Comparison of ENCODE assay signal across 2 cellular contexts in genomic region chr7:19175241-19175640, GRCh38.
TF ChIP-seq lines count a peak whose summit lies in the region.

No MANE protein-coding gene starts in this region.

TF ChIP-seq in A549, 52 proteins besides CTCF, POLR2A, EP300 and RAD21:
- TF ChIP-seq CHD4 (IDR thresholded peaks at IDR 0.05; ENCODE audit: borderline replicate concordance) (no peak), HMGXB4 (CRISPR knock-in tag; IDR thresholded peaks at IDR 0.05; ENCODE audit: borderline replicate concordance) (no peak), CBX2 (IDR thresholded peaks at IDR 0.05; ENCODE audit: borderline replicate concordance, low read depth) (no peak), HDAC2 (IDR thresholded peaks at IDR 0.05) (no peak), KDM1A (IDR thresholded peaks at IDR 0.05; ENCODE audit: low read depth) (no peak), FOXS1 (CRISPR knock-in tag; IDR thresholded peaks at IDR 0.05) (no peak), E2F6 (IDR thresholded peaks at IDR 0.05; ENCODE audit: borderline replicate concordance, low read depth) (no peak)

TF ChIP-seq in GM23338, 12 proteins besides CTCF, POLR2A, EP300 and RAD21:
- TF ChIP-seq ZNF462 (CRISPR knock-in tag; IDR thresholded peaks at IDR 0.05) (no peak), NANOG (IDR thresholded peaks at IDR 0.05; ENCODE audit: borderline replicate concordance) (no peak), ETS1 (IDR thresholded peaks at IDR 0.05) (no peak), ZNF331 (CRISPR knock-in tag; IDR thresholded peaks at IDR 0.05; ENCODE audit: low read depth) (no peak), STAT1 (IDR thresholded peaks at IDR 0.05; ENCODE audit: unreplicated experiment) (no peak), CREB1 (CRISPR knock-in tag; IDR thresholded peaks at IDR 0.05; ENCODE audit: low read depth) (no peak), JUNB (IDR thresholded peaks at IDR 0.05; ENCODE audit: unreplicated experiment) (no peak)
